Comparison of ENCODE assay signal across 23 cellular contexts in genomic region chrX:23938690-23939089, GRCh38. TPM values are rescaled to one million over a fixed set of nuclear protein-coding genes. Genes with fewer than 3 reads are reported as not detected.
"Had no signal": no experiment of that assay in that cellular context is flagged by ENCODE, and none has a peak within 500 bp of the region (broad histone marks: within the 10 kb centered on the region; RNA-seq: fewer than 3 reads in every experiment).

No MANE protein-coding gene starts in this region.

- ATAC-seq: activated T-cell treated with anti-CD3 and anti-CD28 coated beads, Interleukin-2, amount 50 U/mL, for 72 hours; gastrocnemius medialis; heart left ventricle; mucosa of descending colon had no signal

- H3K4me1 ChIP-seq: esophagus squamous epithelium, gastrocnemius medialis, heart left ventricle, left ventricle myocardium inferior, neural progenitor cell, prostate gland, right atrium auricular region, tibial nerve had no signal

- DNase-seq: activated CD4-positive, alpha-beta T cell treated with anti-CD3 and anti-CD28 coated beads, Interleukin-2, amount 50 U/mL, for 4 hours; activated effector memory CD4-positive, alpha-beta T cell treated with anti-CD3 and anti-CD28 coated beads, Interleukin-2, amount 50 U/mL, for 16 hours; activated T-cell treated with anti-CD3 and anti-CD28 coated beads, Interleukin-2, amount 50 U/mL, for 72 hours; adrenal gland; dermis blood vessel endothelial cell; effector memory CD4-positive, alpha-beta T cell; esophagus squamous epithelium; gastrocnemius medialis; heart left ventricle; kidney glomerular epithelial cell; left ventricle myocardium inferior; mucosa of descending colon; naive B cell had no signal

- H3K4me2 ChIP-seq: neural progenitor cell had no signal

- H3K36me3 ChIP-seq: adrenal gland, cardiac muscle cell, esophagus squamous epithelium, gastrocnemius medialis, heart left ventricle, left ventricle myocardium inferior, neural progenitor cell, prostate gland, right atrium auricular region, tibial nerve had no signal

- H3K4me3 ChIP-seq: adrenal gland, cardiac muscle cell, esophagus squamous epithelium, gastrocnemius medialis, heart left ventricle, left ventricle myocardium inferior, mucosa of descending colon, neural progenitor cell, prostate gland, right atrium auricular region, skin epidermis, tibial nerve had no signal

- H3K9me3 ChIP-seq: adrenal gland, esophagus squamous epithelium, gastrocnemius medialis, heart left ventricle, left ventricle myocardium inferior, mucosa of descending colon, prostate gland, right atrium auricular region, tibial nerve had no signal

- H2AFZ ChIP-seq: neural progenitor cell had no signal

- H3K27ac ChIP-seq: cardiac muscle cell, esophagus squamous epithelium, gastrocnemius medialis, heart left ventricle, left ventricle myocardium inferior, neural progenitor cell, prostate gland, right atrium auricular region, skin epidermis, tibial nerve had no signal

- H3K9ac ChIP-seq: neural progenitor cell had no signal

- H3K27me3 ChIP-seq: adrenal gland, cardiac muscle cell, esophagus squamous epithelium, gastrocnemius medialis, neural progenitor cell, right atrium auricular region had no signal

RNA-seq across cellular contexts. Expression of gene CXorf58, which starts 30.9 kb away (rescaled TPM):
- total RNA-seq: activated CD8-positive, alpha-beta memory T cell treated with anti-CD3 and anti-CD28 coated beads for 36 hours; activated T-cell treated with anti-CD3 and anti-CD28 coated beads, Interleukin-2, amount 50 U/mL, for 72 hours; dermis blood vessel endothelial cell; endothelial cell of umbilical vein; mucosa of descending colon; osteoblast; right atrium auricular region; T-helper 2 cell treated with Interferon-gamma antibody and Interleukin-4, amounts not matched to agents 100 ng/mL and 5 ng/mL, for 36 hours had no signal
- polyA plus RNA-seq: endothelial cell of umbilical vein had no signal
